Comparison of ENCODE assay signal across 8 cellular contexts in genomic region chr12:56751712-56752598, GRCh38. TPM values are rescaled to one million over a fixed set of nuclear protein-coding genes. Genes with fewer than 3 reads are reported as not detected.
DNase-seq lines count a peak whose midpoint lies in the region; ATAC-seq and TF ChIP-seq lines count a peak whose summit lies in the region.

PRIM1 (minus strand) TSS chr12:56752323; CDS start chr12:56752298, 25 bp downstream.

- TF ChIP-seq CTCF in vagina (IDR thresholded peaks at IDR 0.05), result peak in 1 of 3 experiments; percentile 8

- H3K27ac ChIP-seq in angular gyrus (ENCODE audit: low read depth, low read length) (peak within 1 kb of the TSS; percentile 10), vagina (peak within 1 kb of the TSS; percentile 80)

- H3K4me3 ChIP-seq in vagina, result peak within 1 kb of the TSS; percentile 57 to 65

- DNase-seq in NCI-H187 (lab: John Stamatoyannopoulos, UW) (peak; percentile 89 to 95), hepatic stellate cell (ENCODE audit: low spot score) (peak; percentile 91), renal cortical epithelial cell (ENCODE audit: low read depth) (peak; percentile 47), vagina (ENCODE audit: extremely low spot score in 2 of 2) (no peak)

- peak; percentile 76 for ATAC-seq in GM18511 (IDR thresholded peaks at IDR 0.05; ENCODE audit: unreplicated experiment)
- peak; percentile 67 for ATAC-seq in HG02943 (IDR thresholded peaks at IDR 0.05; ENCODE audit: low read depth, unreplicated experiment)

- peaks cover 11% of the 10 kb centered on the region for H3K4me1 ChIP-seq in vagina

- H3K36me3 ChIP-seq in vagina, result no peaks in the 10 kb centered on the region

- H3K27me3 ChIP-seq in vagina, result no peaks in the 10 kb centered on the region

- intact Hi-C loops in T-helper 2 cell treated with Interferon-gamma antibody and Interleukin-4, amounts not matched to agents 100 ng/mL and 5 ng/mL, for 36 hours (cut with micrococcal nuclease), result loop anchor here (1.0 to 5.0 kb wide), 6 partner anchors 27 to 375 kb away; partner anchors contain the start of genes LRP1, NACA and PTGES3
- intact Hi-C loops in vagina (cut with DNase I), result no loop called here

- TF ChIP-seq POLR2A in vagina (IDR thresholded peaks at IDR 0.05), result peak in 1 of 2 donors; percentile 17

- no peaks in the 10 kb centered on the region for H3K9me3 ChIP-seq in vagina

RNA-seq across cellular contexts. Expression of gene PRIM1, which starts in this region (rescaled TPM):
- total RNA-seq in T-helper 2 cell treated with Interferon-gamma antibody and Interleukin-4, amounts not matched to agents 100 ng/mL and 5 ng/mL, for 36 hours, result 49.7 and 54.7 TPM in 2 replicates
- 2.9 and 9.6 TPM in 2 replicates for total RNA-seq in renal cortical epithelial cell
- total RNA-seq in vagina, result 12.8 TPM

Comparison
In these comparisons a context has a peak if more than half of its experiments do, and no peak if none do; other contexts are left out.
1. DNase-seq: peak in NCI-H187 (2 of 2), hepatic stellate cell (single experiment) and renal cortical epithelial cell (single experiment); none in vagina (0 of 2).